In genomic region chr15:93150910-93151309, GRCh38 we compare ENCODE assay signal across 1 cellular context.
TF ChIP-seq lines count a peak whose summit lies in the region.

No MANE protein-coding gene starts in this region.

TF ChIP-seq in GM23338, 12 proteins besides CTCF, POLR2A, EP300 and RAD21 (continued from another document):
- TF ChIP-seq ZNF462 (CRISPR knock-in tag; IDR thresholded peaks at IDR 0.05) (no peak), NANOG (IDR thresholded peaks at IDR 0.05; ENCODE audit: borderline replicate concordance) (no peak), ETS1 (IDR thresholded peaks at IDR 0.05) (no peak), CREB1 (CRISPR knock-in tag; IDR thresholded peaks at IDR 0.05; ENCODE audit: low read depth) (no peak), EZH2 (IDR thresholded peaks at IDR 0.05; ENCODE audit: low read depth, unreplicated experiment) (no peak)
